ENCODE assay signal across 8 cellular contexts in genomic region chr22:19523240-19524169, GRCh38. TPM values are rescaled to one million over a fixed set of nuclear protein-coding genes. Genes with fewer than 3 reads are reported as not detected.
DNase-seq lines count a peak whose midpoint lies in the region; ATAC-seq and TF ChIP-seq lines count a peak whose summit lies in the region.

No MANE protein-coding gene starts in this region.

- H3K4me3 ChIP-seq in right cardiac atrium (ENCODE audit: low read length) (peak overlapping the region; percentile 39), skin epidermis (peak overlapping the region; percentile 19 to 37 (median 28))

- CTCF ChIA-PET in HEK293T (lab: Yijun Ruan, JAX) = interaction anchor here (0.7 kb wide), 1 partner anchor 195 kb away, joined by 3 read pairs; no protein-coding TSS in a partner anchor

- intact Hi-C loops in right cardiac atrium (cut with DNase I) = no loop called here

- H3K27ac ChIP-seq in right cardiac atrium (ENCODE audit: low read length) = peak overlapping the region; percentile 2
- peak overlapping the region in 11 of 21 experiments; percentile 10 to 86 (median 58) for H3K27ac ChIP-seq in skin epidermis

- H3K4me1 ChIP-seq in right cardiac atrium (ENCODE audit: control insufficient read depth, insufficient read depth, low read length) = peaks cover 2% of the 10 kb centered on the region

- H3K27me3 ChIP-seq in right cardiac atrium (ENCODE audit: control insufficient read depth, insufficient read depth) = no peaks in the 10 kb centered on the region

- POLR2A ChIA-PET in HEK293T (lab: Yijun Ruan, JAX) = no interaction called here

- 2% methylated on average over 99 of the region's 99 CpGs for WGBS in right cardiac atrium

- no peaks in the 10 kb centered on the region for H3K9me3 ChIP-seq in right cardiac atrium (ENCODE audit: control insufficient read depth, low read length)

- DNase-seq in activated CD8-positive, alpha-beta memory T cell treated with anti-CD3 and anti-CD28 coated beads for 24 hours = peak; percentile 68
- no peak for DNase-seq in activated CD8-positive, alpha-beta memory T cell treated with anti-CD3 and anti-CD28 coated beads, Interleukin-2, amount 50 U/mL, for 4 hours
- DNase-seq in activated naive CD4-positive, alpha-beta T cell treated with anti-CD3 and anti-CD28 coated beads, Interleukin-2, amount 50 U/mL, for 16 hours = peak; percentile 38
- DNase-seq in right cardiac atrium (no peak), HEK293T (ENCODE audit: extremely low spot score) (no peak)
- no peak for DNase-seq in activated CD4-positive, CD25-positive, alpha-beta regulatory T cell treated with anti-CD3 and anti-CD28 coated beads, Interleukin-2, amount 50 U/mL, for 72 hours

- ATAC-seq in right cardiac atrium (peak in 1 of 2 donors; percentile 21), GM21447 (IDR thresholded peaks at IDR 0.05; ENCODE audit: unreplicated experiment) (no peak)

TF ChIP-seq in HEK293T, 16 proteins besides CTCF, POLR2A, EP300 and RAD21:
- no peak for TF ChIP-seq SP1 (IDR thresholded peaks at IDR 0.05)
- TF ChIP-seq ZNF384 (IDR thresholded peaks at IDR 0.05) = no peak
- TF ChIP-seq L3MBTL2 (conservative IDR thresholded peaks at IDR 0.05) = no peak
- no peak for TF ChIP-seq FOXK2 (IDR thresholded peaks at IDR 0.05)
TF ChIP-seq in HEK293T: peak in this region for 0.

RNA-seq across cellular contexts. Expression of gene CLDN5, which starts 0.7 kb away (rescaled TPM):
- 10 to 100 TPM in 2 of 4 donors, 1 to 10 TPM in 2; 4.1 to 12.8 (median 9.2) TPM for total RNA-seq in right cardiac atrium
- 23.9 TPM for polyA plus RNA-seq in right cardiac atrium

RNA-seq across cellular contexts. Expression of gene CDC45, which starts 43.8 kb away (rescaled TPM):
- total RNA-seq in right cardiac atrium = under 1 TPM in 2 of 4 donors, not detected in 2; 0.80 to 0.85 TPM
- 0.16 TPM for polyA plus RNA-seq in right cardiac atrium

RNA-seq across cellular contexts. Expression of gene UFD1, which starts 44.5 kb away (rescaled TPM):
- total RNA-seq in right cardiac atrium = 10 to 100 TPM; 34.7 to 46.9 (median 42.7) TPM
- 58.1 TPM for polyA plus RNA-seq in right cardiac atrium

Comparison
In these comparisons a context has a peak if more than half of its experiments do, and no peak if none do; other contexts are left out.
1. DNase-seq: peak in activated CD8-positive, alpha-beta memory T cell treated with anti-CD3 and anti-CD28 coated beads for 24 hours (single experiment) and activated naive CD4-positive, alpha-beta T cell treated with anti-CD3 and anti-CD28 coated beads, Interleukin-2, amount 50 U/mL, for 16 hours (single experiment); none in activated CD8-positive, alpha-beta memory T cell treated with anti-CD3 and anti-CD28 coated beads, Interleukin-2, amount 50 U/mL, for 4 hours (single experiment), right cardiac atrium (0 of 3), HEK293T (single experiment) and activated CD4-positive, CD25-positive, alpha-beta regulatory T cell treated with anti-CD3 and anti-CD28 coated beads, Interleukin-2, amount 50 U/mL, for 72 hours (single experiment).